In the genomic region with DNA sequence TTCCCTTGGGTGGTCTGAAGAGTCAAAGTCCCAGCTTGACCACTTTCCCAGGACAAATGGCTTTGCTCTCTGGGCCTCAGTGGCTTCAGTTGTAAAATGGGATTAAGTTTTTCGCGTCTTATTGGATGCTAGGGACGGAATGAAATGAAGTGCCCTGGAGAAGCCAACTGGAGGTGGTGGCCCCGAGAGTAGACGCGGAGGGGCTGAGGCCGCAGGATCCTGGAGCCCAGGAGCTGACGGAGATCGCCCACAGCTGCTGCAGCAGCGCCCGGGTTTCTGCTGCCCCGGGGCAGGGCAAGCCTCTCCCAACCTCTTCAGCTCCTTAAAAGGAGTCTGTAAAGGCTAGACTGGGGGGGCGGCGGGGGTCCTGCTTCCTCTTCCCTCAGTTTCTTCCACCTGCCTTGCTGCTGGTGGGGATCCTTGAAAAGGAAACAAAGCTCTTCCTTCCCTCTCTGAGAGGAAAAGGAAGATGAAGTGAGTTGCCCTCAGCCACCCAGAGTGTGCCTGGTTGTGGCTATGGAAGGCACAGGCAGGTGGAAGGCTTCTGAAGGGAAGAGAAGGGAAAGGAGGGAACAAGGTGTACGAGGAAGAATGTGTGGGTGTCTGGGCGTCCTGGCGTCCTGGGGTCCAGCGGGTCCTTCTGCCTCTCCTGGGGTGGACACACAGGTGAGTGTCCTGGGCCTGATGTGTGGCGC, we compare ENCODE assay signal across 13 cellular contexts. TPM values are rescaled to one million over a fixed set of nuclear protein-coding genes. Genes with fewer than 3 reads are reported as not detected.
DNase-seq lines count a peak whose midpoint lies in the region; ATAC-seq and TF ChIP-seq lines count a peak whose summit lies in the region.
"Had no signal": no experiment of that assay in that cellular context is flagged by ENCODE, and none has a peak within 500 bp of the region (broad histone marks: within the 10 kb centered on the region; RNA-seq: fewer than 3 reads in every experiment).

No MANE protein-coding gene starts in this region.

- H2BK15ac ChIP-seq in mesenchymal stem cell (ENCODE audit: low read depth, poor library complexity, severe bottlenecking): no peak overlapping the region

- H3K4me1 ChIP-seq in endodermal cell (ENCODE audit: control insufficient read depth, insufficient read depth, low read length) (peaks cover 4% of the 10 kb centered on the region), mesenchymal stem cell (ENCODE audit: control insufficient read depth, insufficient read depth, low read depth, low read length) (peaks cover 25% of the 10 kb centered on the region)

- H3K27me3 ChIP-seq in endodermal cell (ENCODE audit: control insufficient read depth, insufficient read depth, low read length, poor library complexity, severe bottlenecking): peaks cover 68% of the 10 kb centered on the region
- H3K27me3 ChIP-seq in mesenchymal stem cell (ENCODE audit: control insufficient read depth in 1 of 2, insufficient read depth in 1 of 2, low read length in 2 of 2): no peaks in the 10 kb centered on the region

- DNase-seq in activated T-cell treated with anti-CD3 and anti-CD28 coated beads, Interleukin-2, amount 50 U/mL, for 72 hours: no peak
- no peak for DNase-seq in activated T-cell treated with anti-CD3 and anti-CD28 coated beads, Interleukin-2, amount 50 U/mL, for 24 hours
- peak; percentile 56 for DNase-seq in endodermal cell
- no peak for DNase-seq in mesenchymal stem cell
- no peak for DNase-seq in type B pancreatic cell (ENCODE audit: extremely low spot score, unreplicated experiment)
- DNase-seq in activated naive CD4-positive, alpha-beta T cell treated with anti-CD3 and anti-CD28 coated beads, Interleukin-2, amount 10 ng/mL, durations not matched to agents 7 days and 5 days: no peak
- DNase-seq in stimulated activated naive CD4-positive, alpha-beta T cell treated with Interleukin-2 at 50 U/mL for 16 hours (lab: John Stamatoyannopoulos, UW): no peak
- no peak for DNase-seq in SIG-M5 (lab: John Stamatoyannopoulos, UW)
- DNase-seq: activated naive CD8-positive, alpha-beta T cell treated with anti-CD3 and anti-CD28 coated beads, Interleukin-2, amount 10 ng/mL, durations not matched to agents 7 days and 5 days; KG1; NCI-H2107 had no signal

- no peak overlapping the region for H3K23ac ChIP-seq in mesenchymal stem cell (ENCODE audit: low read length in 2 of 2)

- H2BK12ac ChIP-seq in mesenchymal stem cell (ENCODE audit: low read length in 2 of 2): peak overlapping the region in 1 of 2 experiments; percentile 33

- peaks cover 11% of the 10 kb centered on the region for H3K4me1 Mint-ChIP-seq in activated T-cell treated with anti-CD3 and anti-CD28 coated beads, Interleukin-2, amount 50 U/mL, for 72 hours (ENCODE audit: low read depth)
- peaks cover 7% of the 10 kb centered on the region for H3K4me1 Mint-ChIP-seq in activated T-cell treated with anti-CD3 and anti-CD28 coated beads, Interleukin-2, amount 50 U/mL, for 24 hours (ENCODE audit: low read depth)
- H3K4me1 Mint-ChIP-seq in endodermal cell (peaks cover 3% of the 10 kb centered on the region), type B pancreatic cell (ENCODE audit: unreplicated experiment) (peaks cover 8% of the 10 kb centered on the region)
- peaks cover 3% of the 10 kb centered on the region for H3K4me1 Mint-ChIP-seq in activated naive CD4-positive, alpha-beta T cell treated with anti-CD3 and anti-CD28 coated beads, Interleukin-2, amount 10 ng/mL, durations not matched to agents 7 days and 5 days

- no peak overlapping the region for H3K14ac ChIP-seq in mesenchymal stem cell (ENCODE audit: low read length in 2 of 2)

- 66 to 75% methylated on average over 11 to 17 of the region's 19 CpGs for WGBS in endodermal cell (ENCODE audit: insufficient coverage in 1 of 2, insufficient read length in 1 of 2), 2 experiments
- 64% methylated on average over 12 of the region's 19 CpGs for WGBS in mesenchymal stem cell

- H3K4ac ChIP-seq in mesenchymal stem cell (ENCODE audit: low read depth in 1 of 2, low read length in 2 of 2): no peak overlapping the region

- H2AFZ ChIP-seq in mesenchymal stem cell (ENCODE audit: low read depth, low read length): peak overlapping the region; percentile 43

- H3K4me3 Mint-ChIP-seq in activated T-cell treated with anti-CD3 and anti-CD28 coated beads, Interleukin-2, amount 50 U/mL, for 72 hours: peak overlapping the region; percentile 36 to 58
- no peak overlapping the region for H3K4me3 Mint-ChIP-seq in activated T-cell treated with anti-CD3 and anti-CD28 coated beads, Interleukin-2, amount 50 U/mL, for 24 hours
- H3K4me3 Mint-ChIP-seq in endodermal cell (peak overlapping the region; percentile 47), type B pancreatic cell (peak overlapping the region; percentile 83)
- H3K4me3 Mint-ChIP-seq in activated naive CD4-positive, alpha-beta T cell treated with anti-CD3 and anti-CD28 coated beads, Interleukin-2, amount 10 ng/mL, durations not matched to agents 7 days and 5 days: no peak overlapping the region
- H3K4me3 Mint-ChIP-seq: activated CD4-positive, alpha-beta T cell treated with anti-CD3 and anti-CD28 coated beads, Interleukin-2, amount 10 ng/mL, durations not matched to agents 24 days and 14 days; activated naive CD8-positive, alpha-beta T cell treated with anti-CD3 and anti-CD28 coated beads, Interleukin-2, amount 10 ng/mL, durations not matched to agents 7 days and 5 days had no signal

- no peak overlapping the region for H4K91ac ChIP-seq in mesenchymal stem cell (ENCODE audit: low read length)

- no peak overlapping the region for H4K8ac ChIP-seq in mesenchymal stem cell (ENCODE audit: low read length)

- H3K4me3 ChIP-seq in endodermal cell (ENCODE audit: low read length) (no peak overlapping the region), mesenchymal stem cell (ENCODE audit: insufficient read depth in 1 of 2, low read depth in 1 of 2, low read length in 2 of 2) (peak overlapping the region in 1 of 2 experiments; percentile 59)

- no peak overlapping the region for H2BK5ac ChIP-seq in mesenchymal stem cell (ENCODE audit: low read depth, low read length, poor library complexity, severe bottlenecking)

- H3K18ac ChIP-seq in mesenchymal stem cell (ENCODE audit: low read depth in 1 of 2, low read length in 2 of 2): no peak overlapping the region

- no peak overlapping the region for H2AK5ac ChIP-seq in mesenchymal stem cell (ENCODE audit: low read length, severe bottlenecking)

- no peak for ATAC-seq in activated T-cell treated with anti-CD3 and anti-CD28 coated beads, Interleukin-2, amount 50 U/mL, for 72 hours (replicated peaks in 1 of 2)

- no peak overlapping the region for H2BK120ac ChIP-seq in mesenchymal stem cell (ENCODE audit: low read depth, low read length)

- H3K27me3 Mint-ChIP-seq in activated T-cell treated with anti-CD3 and anti-CD28 coated beads, Interleukin-2, amount 50 U/mL, for 72 hours (ENCODE audit: low read depth): peaks cover 88% of the 10 kb centered on the region
- peaks cover 83% of the 10 kb centered on the region for H3K27me3 Mint-ChIP-seq in activated T-cell treated with anti-CD3 and anti-CD28 coated beads, Interleukin-2, amount 50 U/mL, for 24 hours
- H3K27me3 Mint-ChIP-seq in endodermal cell (ENCODE audit: insufficient read depth) (peaks cover 76% of the 10 kb centered on the region), type B pancreatic cell (peaks cover 81% of the 10 kb centered on the region)
- peaks cover 77% of the 10 kb centered on the region for H3K27me3 Mint-ChIP-seq in activated naive CD4-positive, alpha-beta T cell treated with anti-CD3 and anti-CD28 coated beads, Interleukin-2, amount 10 ng/mL, durations not matched to agents 7 days and 5 days

- no peak overlapping the region for H3K9ac ChIP-seq in endodermal cell (ENCODE audit: extremely low read depth, low read length, poor library complexity, severe bottlenecking)
- no peak overlapping the region for H3K9ac ChIP-seq in mesenchymal stem cell (ENCODE audit: low read length)

- peaks cover 2 to 3% of the 10 kb centered on the region in 2 donors for H3K36me3 Mint-ChIP-seq in activated T-cell treated with anti-CD3 and anti-CD28 coated beads, Interleukin-2, amount 50 U/mL, for 72 hours (ENCODE audit: insufficient read depth in 2 of 2)
- H3K36me3 Mint-ChIP-seq in activated T-cell treated with anti-CD3 and anti-CD28 coated beads, Interleukin-2, amount 50 U/mL, for 24 hours (ENCODE audit: low read depth): no peaks in the 10 kb centered on the region
- H3K36me3 Mint-ChIP-seq in endodermal cell (ENCODE audit: low read depth) (no peaks in the 10 kb centered on the region), type B pancreatic cell (peaks cover 3% of the 10 kb centered on the region)
- H3K36me3 Mint-ChIP-seq in activated naive CD4-positive, alpha-beta T cell treated with anti-CD3 and anti-CD28 coated beads, Interleukin-2, amount 10 ng/mL, durations not matched to agents 7 days and 5 days: no peaks in the 10 kb centered on the region
- H3K36me3 Mint-ChIP-seq: activated naive CD8-positive, alpha-beta T cell treated with anti-CD3 and anti-CD28 coated beads, Interleukin-2, amount 10 ng/mL, durations not matched to agents 7 days and 5 days had no signal

- CTCF ChIA-PET in activated naive CD4-positive, alpha-beta T cell treated with anti-CD3 and anti-CD28 coated beads, Interleukin-2, amount 10 ng/mL, durations not matched to agents 7 days and 5 days (lab: Charles Lee): no interaction called here

- H3K27ac ChIP-seq in endodermal cell (ENCODE audit: low read depth, low read length): no peak overlapping the region
- H3K27ac ChIP-seq in mesenchymal stem cell (ENCODE audit: low read length, poor library complexity, severe bottlenecking): peak overlapping the region; percentile 49
- H3K27ac ChIP-seq: 22Rv1 had no signal

- H3K79me1 ChIP-seq in mesenchymal stem cell (replicated peaks; ENCODE audit: low read length, poor library complexity, severe bottlenecking): peaks cover 4% of the 10 kb centered on the region

- no peak for TF ChIP-seq CTCF in endodermal cell (conservative IDR thresholded peaks at IDR 0.05)
- no peak for TF ChIP-seq CTCF in type B pancreatic cell (conservative IDR thresholded peaks at IDR 0.05)

- H3K36me3 ChIP-seq in endodermal cell (ENCODE audit: control insufficient read depth, insufficient read depth, low read length) (no peaks in the 10 kb centered on the region), mesenchymal stem cell (ENCODE audit: control insufficient read depth in 1 of 2, insufficient read depth in 2 of 2, low read depth in 1 of 2, low read length in 2 of 2) (no peaks in the 10 kb centered on the region)

- H3K4me2 ChIP-seq in mesenchymal stem cell (ENCODE audit: low read length, poor library complexity, severe bottlenecking): peak overlapping the region; percentile 63

- H3K9me3 Mint-ChIP-seq in activated T-cell treated with anti-CD3 and anti-CD28 coated beads, Interleukin-2, amount 50 U/mL, for 72 hours: no peaks in the 10 kb centered on the region
- no peaks in the 10 kb centered on the region for H3K9me3 Mint-ChIP-seq in activated T-cell treated with anti-CD3 and anti-CD28 coated beads, Interleukin-2, amount 50 U/mL, for 24 hours
- H3K9me3 Mint-ChIP-seq in endodermal cell: peaks cover 3% of the 10 kb centered on the region
- no peaks in the 10 kb centered on the region for H3K9me3 Mint-ChIP-seq in type B pancreatic cell
- H3K9me3 Mint-ChIP-seq in activated naive CD4-positive, alpha-beta T cell treated with anti-CD3 and anti-CD28 coated beads, Interleukin-2, amount 10 ng/mL, durations not matched to agents 7 days and 5 days: no peaks in the 10 kb centered on the region
- H3K9me3 Mint-ChIP-seq: activated CD4-positive, alpha-beta T cell treated with anti-CD3 and anti-CD28 coated beads, Interleukin-2, amount 10 ng/mL, durations not matched to agents 24 days and 14 days; activated naive CD8-positive, alpha-beta T cell treated with anti-CD3 and anti-CD28 coated beads, Interleukin-2, amount 10 ng/mL, durations not matched to agents 7 days and 5 days had no signal

- H3K9me3 ChIP-seq in endodermal cell (ENCODE audit: control insufficient read depth, low read length): no peaks in the 10 kb centered on the region
- H3K9me3 ChIP-seq in mesenchymal stem cell (ENCODE audit: control insufficient read depth, low read length): no peaks in the 10 kb centered on the region

- H3K27ac Mint-ChIP-seq in activated T-cell treated with anti-CD3 and anti-CD28 coated beads, Interleukin-2, amount 50 U/mL, for 72 hours: no peak overlapping the region
- no peak overlapping the region for H3K27ac Mint-ChIP-seq in activated T-cell treated with anti-CD3 and anti-CD28 coated beads, Interleukin-2, amount 50 U/mL, for 24 hours
- no peak overlapping the region for H3K27ac Mint-ChIP-seq in endodermal cell
- peak overlapping the region; percentile 76 for H3K27ac Mint-ChIP-seq in type B pancreatic cell
- no peak overlapping the region for H3K27ac Mint-ChIP-seq in activated naive CD4-positive, alpha-beta T cell treated with anti-CD3 and anti-CD28 coated beads, Interleukin-2, amount 10 ng/mL, durations not matched to agents 7 days and 5 days
- H3K27ac Mint-ChIP-seq: activated CD4-positive, alpha-beta T cell treated with anti-CD3 and anti-CD28 coated beads, Interleukin-2, amount 10 ng/mL, durations not matched to agents 24 days and 14 days; activated naive CD8-positive, alpha-beta T cell treated with anti-CD3 and anti-CD28 coated beads, Interleukin-2, amount 10 ng/mL, durations not matched to agents 7 days and 5 days had no signal

RNA-seq across cellular contexts. Expression of a gene that starts 1.0 kb away (rescaled TPM):
- total RNA-seq in activated T-cell treated with anti-CD3 and anti-CD28 coated beads, Interleukin-2, amount 50 U/mL, for 72 hours: not detected
- total RNA-seq in endodermal cell (not detected), type B pancreatic cell (ENCODE audit: low replicate concordance) (2.4 and 7.0 TPM in 2 replicates)
- 0.32 TPM for polyA plus RNA-seq in endodermal cell (2013, experiment 1 of 2)
- polyA plus RNA-seq in endodermal cell (2013, experiment 2 of 2): 0.41 TPM
- polyA plus RNA-seq in mesenchymal stem cell (2013, experiment 1 of 2): 2.7 TPM
- polyA plus RNA-seq in mesenchymal stem cell (2013, experiment 2 of 2): 2.7 TPM
- total RNA-seq: activated CD4-positive, alpha-beta T cell treated with anti-CD3 and anti-CD28 coated beads, Interleukin-2, amount 10 ng/mL, durations not matched to agents 24 days and 14 days; activated naive CD8-positive, alpha-beta T cell treated with anti-CD3 and anti-CD28 coated beads, Interleukin-2, amount 10 ng/mL, durations not matched to agents 7 days and 5 days had no signal

Comparison
In these comparisons a context has a peak if more than half of its experiments do, and no peak if none do; other contexts are left out.
1. H3K4me3 Mint-ChIP-seq: peak in activated T-cell treated with anti-CD3 and anti-CD28 coated beads, Interleukin-2, amount 50 U/mL, for 72 hours (2 of 2), endodermal cell (single experiment) and type B pancreatic cell (single experiment); none in activated T-cell treated with anti-CD3 and anti-CD28 coated beads, Interleukin-2, amount 50 U/mL, for 24 hours (single experiment) and activated naive CD4-positive, alpha-beta T cell treated with anti-CD3 and anti-CD28 coated beads, Interleukin-2, amount 10 ng/mL, durations not matched to agents 7 days and 5 days (single experiment).